Comparison of ENCODE assay signal across 1 cellular context in genomic region chrX:74119016-74119910, GRCh38.
TF ChIP-seq lines count a peak whose summit lies in the region.

No MANE protein-coding gene starts in this region.

TF ChIP-seq in SK-N-SH treated with all-trans-retinoic acid at 6 μM for 48 hours, 23 proteins besides CTCF, POLR2A, EP300 and RAD21 (continued from another document):
- TF ChIP-seq POU6F1 (CRISPR knock-in tag; IDR thresholded peaks at IDR 0.05; ENCODE audit: borderline replicate concordance, low read depth) = no peak
- no peak for TF ChIP-seq RARB (CRISPR knock-in tag; IDR thresholded peaks at IDR 0.05)
- TF ChIP-seq OSR1 (CRISPR knock-in tag; IDR thresholded peaks at IDR 0.05) = no peak
- TF ChIP-seq SNAI2 (CRISPR knock-in tag; IDR thresholded peaks at IDR 0.05) = no peak
- no peak for TF ChIP-seq ARNTL (CRISPR knock-in tag; IDR thresholded peaks at IDR 0.05; ENCODE audit: borderline replicate concordance, low read depth)
- TF ChIP-seq CSRNP3 (CRISPR knock-in tag; IDR thresholded peaks at IDR 0.05) = no peak
